1 cellular context compared by ENCODE assay signal in genomic region chr9:122446819-122447484, GRCh38.
TF ChIP-seq lines count a peak whose summit lies in the region.

No MANE protein-coding gene starts in this region.

TF ChIP-seq in K562, 482 proteins besides CTCF, POLR2A, EP300 and RAD21 (continued from another document and continues in another):
- peak; percentile 71 for TF ChIP-seq ATF7 (IDR thresholded peaks at IDR 0.05)
- TF ChIP-seq E2F3 (CRISPR knock-in tag; IDR thresholded peaks at IDR 0.05), result no peak
- peak; percentile 42; the same call in 1 of the 2 replicates for TF ChIP-seq TCF7L2 (IDR thresholded peaks at IDR 0.05; ENCODE audit: low read depth, low read length)
- no peak for TF ChIP-seq SMAD3 (CRISPR knock-in tag; conservative IDR thresholded peaks at IDR 0.05)
- TF ChIP-seq ZC3H4 (CRISPR knock-in tag; IDR thresholded peaks at IDR 0.05; ENCODE audit: borderline replicate concordance), result no peak
- TF ChIP-seq ZNF407 (IDR thresholded peaks at IDR 0.05; ENCODE audit: low read depth), result no peak
- no peak for TF ChIP-seq CHD1 (IDR thresholded peaks at IDR 0.05; ENCODE audit: low read length)
- peak; percentile 35; the same call in 1 of the 2 replicates for TF ChIP-seq CREB3L1 (IDR thresholded peaks at IDR 0.05; ENCODE audit: borderline replicate concordance, low read depth)
- no peak for TF ChIP-seq TCFL5 (CRISPR knock-in tag; conservative IDR thresholded peaks at IDR 0.05)
- TF ChIP-seq TRIM24 (IDR thresholded peaks at IDR 0.05), result peak; percentile 99
- TF ChIP-seq POLR2AphosphoS2 (IDR thresholded peaks at IDR 0.05; ENCODE audit: low read length), result no peak
- TF ChIP-seq ZEB2 (IDR thresholded peaks at IDR 0.05), result peak; percentile 88
- no peak for TF ChIP-seq KLF13 (tag; IDR thresholded peaks at IDR 0.05; ENCODE audit: borderline replicate concordance, low read depth)
- TF ChIP-seq, protein P1, sequence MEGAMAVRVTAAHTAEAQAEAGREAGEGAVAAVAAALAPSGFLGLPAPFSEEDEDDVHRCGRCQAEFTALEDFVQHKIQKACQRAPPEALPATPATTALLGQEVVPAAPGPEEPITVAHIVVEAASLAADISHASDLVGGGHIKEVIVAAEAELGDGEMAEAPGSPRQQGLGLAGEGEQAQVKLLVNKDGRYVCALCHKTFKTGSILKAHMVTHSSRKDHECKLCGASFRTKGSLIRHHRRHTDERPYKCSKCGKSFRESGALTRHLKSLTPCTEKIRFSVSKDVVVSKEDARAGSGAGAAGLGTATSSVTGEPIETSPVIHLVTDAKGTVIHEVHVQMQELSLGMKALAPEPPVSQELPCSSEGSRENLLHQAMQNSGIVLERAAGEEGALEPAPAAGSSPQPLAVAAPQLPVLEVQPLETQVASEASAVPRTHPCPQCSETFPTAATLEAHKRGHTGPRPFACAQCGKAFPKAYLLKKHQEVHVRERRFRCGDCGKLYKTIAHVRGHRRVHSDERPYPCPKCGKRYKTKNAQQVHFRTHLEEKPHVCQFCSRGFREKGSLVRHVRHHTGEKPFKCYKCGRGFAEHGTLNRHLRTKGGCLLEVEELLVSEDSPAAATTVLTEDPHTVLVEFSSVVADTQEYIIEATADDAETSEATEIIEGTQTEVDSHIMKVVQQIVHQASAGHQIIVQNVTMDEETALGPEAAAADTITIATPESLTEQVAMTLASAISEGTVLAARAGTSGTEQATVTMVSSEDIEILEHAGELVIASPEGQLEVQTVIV (CRISPR knock-in tag; IDR thresholded peaks at IDR 0.05; ENCODE audit: borderline replicate concordance), result no peak
- TF ChIP-seq ZBTB26 (CRISPR knock-in tag; IDR thresholded peaks at IDR 0.05), result no peak
- no peak for TF ChIP-seq RBM34 (IDR thresholded peaks at IDR 0.05; ENCODE audit: borderline replicate concordance, insufficient read depth, low read length)
- TF ChIP-seq PURB (CRISPR knock-in tag; IDR thresholded peaks at IDR 0.05; ENCODE audit: low read depth), result no peak
- no peak for TF ChIP-seq FUS (optimal IDR thresholded peaks at IDR 0.05; ENCODE audit: low read depth, low read length)
- no peak for TF ChIP-seq GTF2F1 (IDR thresholded peaks at IDR 0.05; ENCODE audit: low read depth, low read length)
- no peak for TF ChIP-seq RFX5 (IDR thresholded peaks at IDR 0.05; ENCODE audit: low read depth, low read length)
- no peak for TF ChIP-seq IFI16 (CRISPR knock-in tag; IDR thresholded peaks at IDR 0.05)
- TF ChIP-seq RFX7 (CRISPR knock-in tag; IDR thresholded peaks at IDR 0.05), result no peak
- peak; percentile 64; the same call in 1 of the 2 replicates for TF ChIP-seq MTA1 (IDR thresholded peaks at IDR 0.05; ENCODE audit: borderline replicate concordance)
- peak; percentile 98 for TF ChIP-seq NCOR1 (IDR thresholded peaks at IDR 0.05)
- TF ChIP-seq KAT7 (CRISPR knock-in tag; IDR thresholded peaks at IDR 0.05; ENCODE audit: borderline replicate concordance), result no peak
- TF ChIP-seq ZBTB2 (IDR thresholded peaks at IDR 0.05), result no peak
- no peak for TF ChIP-seq FOXK2 (conservative IDR thresholded peaks at IDR 0.05 in 1 of 2, IDR thresholded peaks at IDR 0.05 in 1 of 2; ENCODE audit: low read depth in 2 of 2)
- no peak for TF ChIP-seq ZKSCAN1 (IDR thresholded peaks at IDR 0.05; ENCODE audit: low read depth, low read length)
- no peak for TF ChIP-seq SREBF1 (IDR thresholded peaks at IDR 0.05; ENCODE audit: borderline replicate concordance, low read depth, low read length)
- TF ChIP-seq NONO (IDR thresholded peaks at IDR 0.05; ENCODE audit: low read depth in 2 of 2, low read length in 1 of 2), result 0 out of 4 replicates have a peak, but pooled peaks of 1 of the 2 experiments have one; percentile 42
- no peak for TF ChIP-seq PHF8 (IDR thresholded peaks at IDR 0.05; ENCODE audit: borderline replicate concordance, low read length)
- no peak for TF ChIP-seq ZNF696 (CRISPR knock-in tag; conservative IDR thresholded peaks at IDR 0.05)
- TF ChIP-seq, protein P2, sequence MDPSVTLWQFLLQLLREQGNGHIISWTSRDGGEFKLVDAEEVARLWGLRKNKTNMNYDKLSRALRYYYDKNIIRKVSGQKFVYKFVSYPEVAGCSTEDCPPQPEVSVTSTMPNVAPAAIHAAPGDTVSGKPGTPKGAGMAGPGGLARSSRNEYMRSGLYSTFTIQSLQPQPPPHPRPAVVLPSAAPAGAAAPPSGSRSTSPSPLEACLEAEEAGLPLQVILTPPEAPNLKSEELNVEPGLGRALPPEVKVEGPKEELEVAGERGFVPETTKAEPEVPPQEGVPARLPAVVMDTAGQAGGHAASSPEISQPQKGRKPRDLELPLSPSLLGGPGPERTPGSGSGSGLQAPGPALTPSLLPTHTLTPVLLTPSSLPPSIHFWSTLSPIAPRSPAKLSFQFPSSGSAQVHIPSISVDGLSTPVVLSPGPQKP (CRISPR knock-in tag; IDR thresholded peaks at IDR 0.05), result no peak
- TF ChIP-seq, protein P3, sequence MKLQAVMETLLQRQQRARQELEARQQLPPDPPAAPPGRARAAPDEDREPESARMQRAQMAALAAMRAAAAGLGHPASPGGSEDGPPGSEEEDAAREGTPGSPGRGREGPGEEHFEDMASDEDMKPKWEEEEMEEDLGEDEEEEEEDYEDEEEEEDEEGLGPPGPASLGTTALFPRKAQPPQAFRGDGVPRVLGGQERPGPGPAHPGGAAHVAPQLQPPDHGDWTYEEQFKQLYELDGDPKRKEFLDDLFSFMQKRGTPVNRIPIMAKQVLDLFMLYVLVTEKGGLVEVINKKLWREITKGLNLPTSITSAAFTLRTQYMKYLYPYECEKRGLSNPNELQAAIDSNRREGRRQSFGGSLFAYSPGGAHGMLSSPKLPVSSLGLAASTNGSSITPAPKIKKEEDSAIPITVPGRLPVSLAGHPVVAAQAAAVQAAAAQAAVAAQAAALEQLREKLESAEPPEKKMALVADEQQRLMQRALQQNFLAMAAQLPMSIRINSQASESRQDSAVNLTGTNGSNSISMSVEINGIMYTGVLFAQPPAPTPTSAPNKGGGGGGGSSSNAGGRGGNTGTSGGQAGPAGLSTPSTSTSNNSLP (IDR thresholded peaks at IDR 0.05; ENCODE audit: borderline replicate concordance, low read depth, low read length), result no peak
- no peak for TF ChIP-seq ZNF699 (CRISPR knock-in tag; IDR thresholded peaks at IDR 0.05; ENCODE audit: insufficient replicate concordance)
- TF ChIP-seq NFE2 (IDR thresholded peaks at IDR 0.05; ENCODE audit: low read depth), result no peak
- TF ChIP-seq, protein P4, sequence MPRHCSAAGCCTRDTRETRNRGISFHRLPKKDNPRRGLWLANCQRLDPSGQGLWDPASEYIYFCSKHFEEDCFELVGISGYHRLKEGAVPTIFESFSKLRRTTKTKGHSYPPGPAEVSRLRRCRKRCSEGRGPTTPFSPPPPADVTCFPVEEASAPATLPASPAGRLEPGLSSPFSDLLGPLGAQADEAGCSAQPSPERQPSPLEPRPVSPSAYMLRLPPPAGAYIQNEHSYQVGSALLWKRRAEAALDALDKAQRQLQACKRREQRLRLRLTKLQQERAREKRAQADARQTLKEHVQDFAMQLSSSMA (CRISPR knock-in tag; IDR thresholded peaks at IDR 0.05), result no peak
- no peak for TF ChIP-seq EWSR1 (IDR thresholded peaks at IDR 0.05; ENCODE audit: borderline replicate concordance, low read depth, partially characterized antibody)
- TF ChIP-seq SMARCA5 (IDR thresholded peaks at IDR 0.05), result peak; percentile 96; the same call in 1 of the 2 replicates
- TF ChIP-seq ZNF239 (CRISPR knock-in tag; IDR thresholded peaks at IDR 0.05), result no peak
- no peak for TF ChIP-seq XRCC4 (IDR thresholded peaks at IDR 0.05; ENCODE audit: extremely low read depth, insufficient read depth, insufficient read length)
- TF ChIP-seq ZNF583 (CRISPR knock-in tag; IDR thresholded peaks at IDR 0.05), result no peak
- no peak for TF ChIP-seq ZNF263 (CRISPR knock-in tag; IDR thresholded peaks at IDR 0.05; ENCODE audit: borderline replicate concordance)
- no peak for TF ChIP-seq SAP30 (IDR thresholded peaks at IDR 0.05; ENCODE audit: borderline replicate concordance, insufficient read depth, low read depth, low read length, poor library complexity, severe bottlenecking)
- no peak for TF ChIP-seq ZNF224 (CRISPR knock-in tag; IDR thresholded peaks at IDR 0.05)
- no peak for TF ChIP-seq NFRKB (IDR thresholded peaks at IDR 0.05; ENCODE audit: low read depth)
- TF ChIP-seq CREB1 (IDR thresholded peaks at IDR 0.05), result no peak; the same call in 1 of the 2 replicates
- TF ChIP-seq CREB1 (CRISPR knock-in tag; IDR thresholded peaks at IDR 0.05), result no peak
- TF ChIP-seq GTF2B (IDR thresholded peaks at IDR 0.05; ENCODE audit: extremely low read depth, insufficient read length), result no peak
- TF ChIP-seq POLR3G (IDR thresholded peaks at IDR 0.05; ENCODE audit: extremely low read depth, insufficient read length, insufficient replicate concordance), result no peak
